In genomic region chr19:2318923-2319322, GRCh38 we compare ENCODE assay signal across 1 cellular context.
TF ChIP-seq lines count a peak whose summit lies in the region.

No MANE protein-coding gene starts in this region.

TF ChIP-seq in HepG2, 621 proteins besides CTCF, POLR2A, EP300 and RAD21:
- peak; percentile 25; the same call in 1 of the 2 replicates for TF ChIP-seq ZBTB40 (IDR thresholded peaks at IDR 0.05)
- 0 out of 2 replicates have a peak, but pooled peaks have one; percentile 75 for TF ChIP-seq ZBTB40 (CRISPR knock-in tag; IDR thresholded peaks at IDR 0.05)
- peak; percentile 99 for TF ChIP-seq ZNF768 (CRISPR knock-in tag; IDR thresholded peaks at IDR 0.05)
- peak; percentile 60; the same call in 1 of the 2 replicates for TF ChIP-seq ZMYM3 (CRISPR knock-in tag; IDR thresholded peaks at IDR 0.05)
- TF ChIP-seq SOX6 (IDR thresholded peaks at IDR 0.05): no peak
- TF ChIP-seq SOX6 (CRISPR knock-in tag; IDR thresholded peaks at IDR 0.05): no peak
